31 cellular contexts compared by ENCODE assay signal in genomic region chr6:91827151-91827550, GRCh38.
A peak's percentile ranks its signal among the peaks of the same experiment; 100 is the strongest.
DNase-seq lines count a peak whose midpoint lies in the region; ATAC-seq, FAIRE-seq and TF ChIP-seq lines count a peak whose summit lies in the region.
"Had no signal": no experiment of that assay in that cellular context is flagged by ENCODE, and none has a peak within 500 bp of the region (broad histone marks: within the 10 kb centered on the region; RNA-seq: fewer than 3 reads in every experiment).

No MANE protein-coding gene starts in this region.

- RAD21 ChIA-PET in GM12878 (lab: Charles Lee; ENCODE audit: unreplicated experiment), result no interaction called here

- H3K4me2 ChIP-seq in OCI-LY3 (ENCODE audit: low read length), result peak overlapping the region; percentile 38
- no peak overlapping the region for H3K4me2 ChIP-seq in GM12878 (ENCODE audit: control insufficient read depth, insufficient read depth)
- H3K4me2 ChIP-seq: A549; BLaER1; BLaER1 treated with 17β-estradiol and CSF1 and Interleukin-3, amounts not matched to agents 10 nM and 100 nM had no signal

- FAIRE-seq in GM12878 (lab: Jason Lieb, UNC), result no peak
- FAIRE-seq: A549, D721Med had no signal

- SMC1A ChIA-PET in GM12878 (lab: Charles Lee; ENCODE audit: uncharacterized antibody, unreplicated experiment), result interaction anchor here (1.1 to 1.6 kb wide), 4 partner anchors 49 to 341 kb away, joined by 3 to 4 read pairs (median 3); no protein-coding TSS in a partner anchor

- no peak overlapping the region for H2AFZ ChIP-seq in OCI-LY3 (ENCODE audit: low read depth, low read length)
- no peak overlapping the region for H2AFZ ChIP-seq in GM12878 (ENCODE audit: control insufficient read depth, low read depth, low read length)

- intact Hi-C loops in GM12878 (cut with micrococcal nuclease; ENCODE audit: unreplicated experiment), result no loop called here

- 31% methylated on average over 2 of the region's 2 CpGs for WGBS in GM12878 (ENCODE audit: insufficient coverage, insufficient replicate concordance, low lambda C conversion rate, missing lambda C conversion rate)
- 92 to 100% methylated on average over 1 to 2 of the region's 2 CpGs for WGBS in gastroesophageal sphincter (ENCODE audit: low coverage in 1 of 2), 2 donors

- H4K20me1 ChIP-seq in OCI-LY3 (ENCODE audit: insufficient read depth, low read length) (no peaks in the 10 kb centered on the region), GM12878 (ENCODE audit: control insufficient read depth, insufficient read depth) (no peaks in the 10 kb centered on the region)
- H4K20me1 ChIP-seq: BLaER1; BLaER1 treated with 17β-estradiol and CSF1 and Interleukin-3, amounts not matched to agents 10 nM and 100 nM had no signal

- H3K27ac ChIP-seq in OCI-LY3 (ENCODE audit: low read length) (no peak overlapping the region), GM12878 (ENCODE audit: control insufficient read depth, insufficient read depth) (no peak overlapping the region), gastroesophageal sphincter (no peak overlapping the region)
- H3K27ac ChIP-seq: 22Rv1; A549; BLaER1; BLaER1 treated with 17β-estradiol and CSF1 and Interleukin-3, amounts not matched to agents 10 nM and 100 nM; C4-2B had no signal

- POLR2A ChIA-PET in GM12878 (lab: Charles Lee), result no interaction called here

- H3K4me3 ChIP-seq in OCI-LY3 (ENCODE audit: low read length) (no peak overlapping the region), GM12878 (no peak overlapping the region), gastroesophageal sphincter (no peak overlapping the region)
- H3K4me3 ChIP-seq: A549; BLaER1; BLaER1 treated with 17β-estradiol and CSF1 and Interleukin-3, amounts not matched to agents 10 nM and 100 nM had no signal

- TF ChIP-seq EP300 in GM12878 (IDR thresholded peaks at IDR 0.05; ENCODE audit: borderline replicate concordance in 1 of 2, control insufficient read depth in 1 of 2, low read depth in 2 of 2, low read length in 2 of 2), result no peak
- no peak for TF ChIP-seq EP300 in gastroesophageal sphincter (IDR thresholded peaks at IDR 0.05)

- H3K9me3 ChIP-seq in OCI-LY3 (ENCODE audit: insufficient read depth, low read length), result no peaks in the 10 kb centered on the region
- H3K9me3 ChIP-seq in GM12878 (replicated peaks; ENCODE audit: control insufficient read depth, insufficient read depth, low read length), result no peaks in the 10 kb centered on the region
- H3K9me3 ChIP-seq in gastroesophageal sphincter, result no peaks in the 10 kb centered on the region
- H3K9me3 ChIP-seq: A549; BE2C; BLaER1; BLaER1 treated with 17β-estradiol and CSF1 and Interleukin-3, amounts not matched to agents 10 nM and 100 nM; Caco-2 had no signal

- peak; percentile 51 for ATAC-seq in GM18868 (IDR thresholded peaks at IDR 0.05; ENCODE audit: unreplicated experiment)
- ATAC-seq in GM12878, result peak; percentile 82
- ATAC-seq in gastroesophageal sphincter, result no peak
- ATAC-seq: A549; CD8-positive, alpha-beta T cell had no signal

- in situ Hi-C loops in GM12878 (cut with MboI), result no loop called here

- TF ChIP-seq CTCF in OCI-LY3 (IDR thresholded peaks at IDR 0.05; ENCODE audit: low read depth, low read length) (no peak), GM12878 (IDR thresholded peaks at IDR 0.05 in 2 of 3, conservative IDR thresholded peaks at IDR 0.05 in 1 of 3; ENCODE audit: control insufficient read depth in 2 of 3, extremely low read depth in 1 of 3, insufficient read depth in 1 of 3, low read depth in 3 of 3, low read length in 3 of 3) (no peak), gastroesophageal sphincter (IDR thresholded peaks at IDR 0.05) (no peak)

- H3K27me3 ChIP-seq in OCI-LY3 (ENCODE audit: low read depth, low read length) (no peaks in the 10 kb centered on the region), GM12878 (replicated peaks in 1 of 2; ENCODE audit: control insufficient read depth in 2 of 2, insufficient read depth in 2 of 2, low read length in 1 of 2) (no peaks in the 10 kb centered on the region), gastroesophageal sphincter (no peaks in the 10 kb centered on the region)
- H3K27me3 ChIP-seq: BE2C; BLaER1; BLaER1 treated with 17β-estradiol and CSF1 and Interleukin-3, amounts not matched to agents 10 nM and 100 nM had no signal

- CTCF ChIA-PET in GM12878 (lab: Yijun Ruan, JAX), result interaction anchor here (1.3 kb wide), 1 partner anchor 16 kb away, joined by 3 read pairs; no protein-coding TSS in a partner anchor

- DNase-seq in GM12878 (ENCODE audit: low read depth, low spot score) (no peak), HK-2 (ENCODE audit: unreplicated experiment) (no peak), cerebellar cortex (ENCODE audit: low spot score) (no peak)
- DNase-seq: 8988T; ACHN; AML-193; BE2C; C1 segment of cervical spinal cord; Caco-2; Calu3; CD4-positive, alpha-beta memory T cell; CD4-positive, alpha-beta T cell; CD4-positive, CD25-positive, alpha-beta regulatory T cell; CD8-positive, alpha-beta memory T cell; CD8-positive, alpha-beta T cell; COR-L47; DMS153; DMS53; DMS79; DMS79 treated with DMSO at 0.1 percent for 48 hours; DND-41; EL had no signal

- no peak for TF ChIP-seq RAD21 in GM12878 (IDR thresholded peaks at IDR 0.05; ENCODE audit: insufficient read depth, low read depth, low read length)

- H3K9ac ChIP-seq in OCI-LY3 (ENCODE audit: low read length) (no peak overlapping the region), GM12878 (ENCODE audit: control insufficient read depth, insufficient read depth, low read length) (no peak overlapping the region)
- H3K9ac ChIP-seq: BLaER1; BLaER1 treated with 17β-estradiol and CSF1 and Interleukin-3, amounts not matched to agents 10 nM and 100 nM had no signal

- no peaks in the 10 kb centered on the region for H3K36me3 ChIP-seq in OCI-LY3 (replicated peaks; ENCODE audit: low read depth, low read length)
- H3K36me3 ChIP-seq in GM12878 (ENCODE audit: control insufficient read depth in 2 of 2, insufficient read depth in 2 of 2, low read length in 1 of 2), result no peaks in the 10 kb centered on the region
- no peaks in the 10 kb centered on the region for H3K36me3 ChIP-seq in gastroesophageal sphincter
- H3K36me3 ChIP-seq: BE2C; BLaER1; BLaER1 treated with 17β-estradiol and CSF1 and Interleukin-3, amounts not matched to agents 10 nM and 100 nM had no signal

- no TSS peak for BruUV-seq in GM12878 (replicated peaks; lab: Mats Ljungman, UMichigan)

- TF ChIP-seq POLR2A in GM12878 (IDR thresholded peaks at IDR 0.05; ENCODE audit: low read depth, low read length), result no peak
- no peak for TF ChIP-seq POLR2A in gastroesophageal sphincter (IDR thresholded peaks at IDR 0.05)

- H3K79me2 ChIP-seq in OCI-LY3 (ENCODE audit: low read length) (no peaks in the 10 kb centered on the region), GM12878 (ENCODE audit: control insufficient read depth, insufficient read depth, low read length) (no peaks in the 10 kb centered on the region)

- H3K4me1 ChIP-seq in OCI-LY3 (ENCODE audit: low read length) (peaks cover 18% of the 10 kb centered on the region), GM12878 (ENCODE audit: control insufficient read depth, insufficient read depth, low read length) (no peaks in the 10 kb centered on the region), gastroesophageal sphincter (no peaks in the 10 kb centered on the region)
- H3K4me1 ChIP-seq: A549; BE2C; BLaER1; BLaER1 treated with 17β-estradiol and CSF1 and Interleukin-3, amounts not matched to agents 10 nM and 100 nM; Caco-2 had no signal

TF ChIP-seq in GM12878, 131 proteins besides CTCF, POLR2A, EP300 and RAD21:
- TF ChIP-seq FOXK2 (IDR thresholded peaks at IDR 0.05), result no peak
- no peak for TF ChIP-seq SMAD5 (IDR thresholded peaks at IDR 0.05; ENCODE audit: low read depth)
- TF ChIP-seq, protein P1, sequence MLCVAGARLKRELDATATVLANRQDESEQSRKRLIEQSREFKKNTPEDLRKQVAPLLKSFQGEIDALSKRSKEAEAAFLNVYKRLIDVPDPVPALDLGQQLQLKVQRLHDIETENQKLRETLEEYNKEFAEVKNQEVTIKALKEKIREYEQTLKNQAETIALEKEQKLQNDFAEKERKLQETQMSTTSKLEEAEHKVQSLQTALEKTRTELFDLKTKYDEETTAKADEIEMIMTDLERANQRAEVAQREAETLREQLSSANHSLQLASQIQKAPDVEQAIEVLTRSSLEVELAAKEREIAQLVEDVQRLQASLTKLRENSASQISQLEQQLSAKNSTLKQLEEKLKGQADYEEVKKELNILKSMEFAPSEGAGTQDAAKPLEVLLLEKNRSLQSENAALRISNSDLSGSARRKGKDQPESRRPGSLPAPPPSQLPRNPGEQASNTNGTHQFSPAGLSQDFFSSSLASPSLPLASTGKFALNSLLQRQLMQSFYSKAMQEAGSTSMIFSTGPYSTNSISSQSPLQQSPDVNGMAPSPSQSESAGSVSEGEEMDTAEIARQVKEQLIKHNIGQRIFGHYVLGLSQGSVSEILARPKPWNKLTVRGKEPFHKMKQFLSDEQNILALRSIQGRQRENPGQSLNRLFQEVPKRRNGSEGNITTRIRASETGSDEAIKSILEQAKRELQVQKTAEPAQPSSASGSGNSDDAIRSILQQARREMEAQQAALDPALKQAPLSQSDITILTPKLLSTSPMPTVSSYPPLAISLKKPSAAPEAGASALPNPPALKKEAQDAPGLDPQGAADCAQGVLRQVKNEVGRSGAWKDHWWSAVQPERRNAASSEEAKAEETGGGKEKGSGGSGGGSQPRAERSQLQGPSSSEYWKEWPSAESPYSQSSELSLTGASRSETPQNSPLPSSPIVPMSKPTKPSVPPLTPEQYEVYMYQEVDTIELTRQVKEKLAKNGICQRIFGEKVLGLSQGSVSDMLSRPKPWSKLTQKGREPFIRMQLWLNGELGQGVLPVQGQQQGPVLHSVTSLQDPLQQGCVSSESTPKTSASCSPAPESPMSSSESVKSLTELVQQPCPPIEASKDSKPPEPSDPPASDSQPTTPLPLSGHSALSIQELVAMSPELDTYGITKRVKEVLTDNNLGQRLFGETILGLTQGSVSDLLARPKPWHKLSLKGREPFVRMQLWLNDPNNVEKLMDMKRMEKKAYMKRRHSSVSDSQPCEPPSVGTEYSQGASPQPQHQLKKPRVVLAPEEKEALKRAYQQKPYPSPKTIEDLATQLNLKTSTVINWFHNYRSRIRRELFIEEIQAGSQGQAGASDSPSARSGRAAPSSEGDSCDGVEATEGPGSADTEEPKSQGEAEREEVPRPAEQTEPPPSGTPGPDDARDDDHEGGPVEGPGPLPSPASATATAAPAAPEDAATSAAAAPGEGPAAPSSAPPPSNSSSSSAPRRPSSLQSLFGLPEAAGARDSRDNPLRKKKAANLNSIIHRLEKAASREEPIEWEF (IDR thresholded peaks at IDR 0.05; ENCODE audit: insufficient replicate concordance, low read depth, low read length), result no peak
- no peak for TF ChIP-seq RB1 (IDR thresholded peaks at IDR 0.05; ENCODE audit: borderline replicate concordance)
- TF ChIP-seq POLR2AphosphoS5 (IDR thresholded peaks at IDR 0.05; ENCODE audit: low read length), result no peak
- no peak for TF ChIP-seq CREM (IDR thresholded peaks at IDR 0.05; ENCODE audit: low read depth)
- no peak for TF ChIP-seq HDGF (IDR thresholded peaks at IDR 0.05)
- TF ChIP-seq CBX3 (IDR thresholded peaks at IDR 0.05; ENCODE audit: borderline replicate concordance, low read depth), result no peak
- no peak for TF ChIP-seq TAF1 (IDR thresholded peaks at IDR 0.05; ENCODE audit: borderline replicate concordance, low read depth, low read length)
- no peak for TF ChIP-seq BHLHE40 (IDR thresholded peaks at IDR 0.05; ENCODE audit: borderline replicate concordance in 1 of 2, low read depth in 2 of 2, low read length in 1 of 2)
TF ChIP-seq in GM12878: peak in this region for 0.
